1 cellular context compared by ENCODE assay signal in the genomic region with DNA sequence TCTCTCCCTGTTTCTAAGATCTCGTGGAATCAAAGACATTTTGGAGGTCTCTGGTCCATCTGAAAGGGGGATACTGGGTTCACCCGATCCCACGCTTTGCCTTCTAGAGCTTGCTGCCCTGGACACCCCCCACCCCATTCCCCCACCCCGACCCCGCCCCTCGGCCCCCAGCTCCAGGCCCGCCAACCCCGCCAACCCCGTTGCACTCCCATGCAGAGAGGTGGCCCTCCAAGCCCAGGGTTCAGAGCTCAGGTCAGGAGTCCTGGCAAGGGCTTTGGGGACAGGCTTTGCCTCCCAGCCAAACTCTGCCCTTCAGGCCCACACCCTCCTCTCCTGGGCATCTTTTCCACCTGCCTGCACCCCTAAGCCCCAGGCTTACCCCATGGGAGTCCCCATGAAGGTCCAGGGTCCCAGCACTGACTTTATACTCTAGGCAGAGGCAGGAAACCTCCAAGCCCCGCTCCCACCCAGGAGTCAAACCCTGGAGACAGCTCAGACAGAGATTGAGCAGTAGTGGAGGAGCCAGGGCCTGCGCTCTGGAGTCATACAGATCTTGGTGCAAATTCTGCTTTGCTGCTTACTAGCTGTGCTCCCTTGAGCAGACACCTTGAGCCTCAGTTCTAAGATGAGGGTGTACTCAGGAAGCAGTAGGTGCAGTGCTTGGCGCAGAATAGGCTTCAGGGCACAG.
TF ChIP-seq lines count a peak whose summit lies in the region.

No MANE protein-coding gene starts in this region.

TF ChIP-seq in GM23338, 12 proteins besides CTCF, POLR2A, EP300 and RAD21 (continued from another document):
- TF ChIP-seq, protein P1, sequence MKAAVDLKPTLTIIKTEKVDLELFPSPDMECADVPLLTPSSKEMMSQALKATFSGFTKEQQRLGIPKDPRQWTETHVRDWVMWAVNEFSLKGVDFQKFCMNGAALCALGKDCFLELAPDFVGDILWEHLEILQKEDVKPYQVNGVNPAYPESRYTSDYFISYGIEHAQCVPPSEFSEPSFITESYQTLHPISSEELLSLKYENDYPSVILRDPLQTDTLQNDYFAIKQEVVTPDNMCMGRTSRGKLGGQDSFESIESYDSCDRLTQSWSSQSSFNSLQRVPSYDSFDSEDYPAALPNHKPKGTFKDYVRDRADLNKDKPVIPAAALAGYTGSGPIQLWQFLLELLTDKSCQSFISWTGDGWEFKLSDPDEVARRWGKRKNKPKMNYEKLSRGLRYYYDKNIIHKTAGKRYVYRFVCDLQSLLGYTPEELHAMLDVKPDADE (IDR thresholded peaks at IDR 0.05) = no peak
- TF ChIP-seq STAT1 (IDR thresholded peaks at IDR 0.05; ENCODE audit: unreplicated experiment) (no peak), NANOG (IDR thresholded peaks at IDR 0.05; ENCODE audit: borderline replicate concordance) (no peak), EZH2 (IDR thresholded peaks at IDR 0.05; ENCODE audit: low read depth, unreplicated experiment) (no peak), JUNB (IDR thresholded peaks at IDR 0.05; ENCODE audit: unreplicated experiment) (no peak), ZNF331 (CRISPR knock-in tag; IDR thresholded peaks at IDR 0.05; ENCODE audit: low read depth) (no peak), EZH2phosphoT487 (IDR thresholded peaks at IDR 0.05; ENCODE audit: unreplicated experiment) (no peak), CREB1 (CRISPR knock-in tag; IDR thresholded peaks at IDR 0.05; ENCODE audit: low read depth) (no peak)
- TF ChIP-seq, protein P2, sequence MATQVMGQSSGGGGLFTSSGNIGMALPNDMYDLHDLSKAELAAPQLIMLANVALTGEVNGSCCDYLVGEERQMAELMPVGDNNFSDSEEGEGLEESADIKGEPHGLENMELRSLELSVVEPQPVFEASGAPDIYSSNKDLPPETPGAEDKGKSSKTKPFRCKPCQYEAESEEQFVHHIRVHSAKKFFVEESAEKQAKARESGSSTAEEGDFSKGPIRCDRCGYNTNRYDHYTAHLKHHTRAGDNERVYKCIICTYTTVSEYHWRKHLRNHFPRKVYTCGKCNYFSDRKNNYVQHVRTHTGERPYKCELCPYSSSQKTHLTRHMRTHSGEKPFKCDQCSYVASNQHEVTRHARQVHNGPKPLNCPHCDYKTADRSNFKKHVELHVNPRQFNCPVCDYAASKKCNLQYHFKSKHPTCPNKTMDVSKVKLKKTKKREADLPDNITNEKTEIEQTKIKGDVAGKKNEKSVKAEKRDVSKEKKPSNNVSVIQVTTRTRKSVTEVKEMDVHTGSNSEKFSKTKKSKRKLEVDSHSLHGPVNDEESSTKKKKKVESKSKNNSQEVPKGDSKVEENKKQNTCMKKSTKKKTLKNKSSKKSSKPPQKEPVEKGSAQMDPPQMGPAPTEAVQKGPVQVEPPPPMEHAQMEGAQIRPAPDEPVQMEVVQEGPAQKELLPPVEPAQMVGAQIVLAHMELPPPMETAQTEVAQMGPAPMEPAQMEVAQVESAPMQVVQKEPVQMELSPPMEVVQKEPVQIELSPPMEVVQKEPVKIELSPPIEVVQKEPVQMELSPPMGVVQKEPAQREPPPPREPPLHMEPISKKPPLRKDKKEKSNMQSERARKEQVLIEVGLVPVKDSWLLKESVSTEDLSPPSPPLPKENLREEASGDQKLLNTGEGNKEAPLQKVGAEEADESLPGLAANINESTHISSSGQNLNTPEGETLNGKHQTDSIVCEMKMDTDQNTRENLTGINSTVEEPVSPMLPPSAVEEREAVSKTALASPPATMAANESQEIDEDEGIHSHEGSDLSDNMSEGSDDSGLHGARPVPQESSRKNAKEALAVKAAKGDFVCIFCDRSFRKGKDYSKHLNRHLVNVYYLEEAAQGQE (IDR thresholded peaks at IDR 0.05; ENCODE audit: unreplicated experiment) = no peak
- TF ChIP-seq, protein P3, sequence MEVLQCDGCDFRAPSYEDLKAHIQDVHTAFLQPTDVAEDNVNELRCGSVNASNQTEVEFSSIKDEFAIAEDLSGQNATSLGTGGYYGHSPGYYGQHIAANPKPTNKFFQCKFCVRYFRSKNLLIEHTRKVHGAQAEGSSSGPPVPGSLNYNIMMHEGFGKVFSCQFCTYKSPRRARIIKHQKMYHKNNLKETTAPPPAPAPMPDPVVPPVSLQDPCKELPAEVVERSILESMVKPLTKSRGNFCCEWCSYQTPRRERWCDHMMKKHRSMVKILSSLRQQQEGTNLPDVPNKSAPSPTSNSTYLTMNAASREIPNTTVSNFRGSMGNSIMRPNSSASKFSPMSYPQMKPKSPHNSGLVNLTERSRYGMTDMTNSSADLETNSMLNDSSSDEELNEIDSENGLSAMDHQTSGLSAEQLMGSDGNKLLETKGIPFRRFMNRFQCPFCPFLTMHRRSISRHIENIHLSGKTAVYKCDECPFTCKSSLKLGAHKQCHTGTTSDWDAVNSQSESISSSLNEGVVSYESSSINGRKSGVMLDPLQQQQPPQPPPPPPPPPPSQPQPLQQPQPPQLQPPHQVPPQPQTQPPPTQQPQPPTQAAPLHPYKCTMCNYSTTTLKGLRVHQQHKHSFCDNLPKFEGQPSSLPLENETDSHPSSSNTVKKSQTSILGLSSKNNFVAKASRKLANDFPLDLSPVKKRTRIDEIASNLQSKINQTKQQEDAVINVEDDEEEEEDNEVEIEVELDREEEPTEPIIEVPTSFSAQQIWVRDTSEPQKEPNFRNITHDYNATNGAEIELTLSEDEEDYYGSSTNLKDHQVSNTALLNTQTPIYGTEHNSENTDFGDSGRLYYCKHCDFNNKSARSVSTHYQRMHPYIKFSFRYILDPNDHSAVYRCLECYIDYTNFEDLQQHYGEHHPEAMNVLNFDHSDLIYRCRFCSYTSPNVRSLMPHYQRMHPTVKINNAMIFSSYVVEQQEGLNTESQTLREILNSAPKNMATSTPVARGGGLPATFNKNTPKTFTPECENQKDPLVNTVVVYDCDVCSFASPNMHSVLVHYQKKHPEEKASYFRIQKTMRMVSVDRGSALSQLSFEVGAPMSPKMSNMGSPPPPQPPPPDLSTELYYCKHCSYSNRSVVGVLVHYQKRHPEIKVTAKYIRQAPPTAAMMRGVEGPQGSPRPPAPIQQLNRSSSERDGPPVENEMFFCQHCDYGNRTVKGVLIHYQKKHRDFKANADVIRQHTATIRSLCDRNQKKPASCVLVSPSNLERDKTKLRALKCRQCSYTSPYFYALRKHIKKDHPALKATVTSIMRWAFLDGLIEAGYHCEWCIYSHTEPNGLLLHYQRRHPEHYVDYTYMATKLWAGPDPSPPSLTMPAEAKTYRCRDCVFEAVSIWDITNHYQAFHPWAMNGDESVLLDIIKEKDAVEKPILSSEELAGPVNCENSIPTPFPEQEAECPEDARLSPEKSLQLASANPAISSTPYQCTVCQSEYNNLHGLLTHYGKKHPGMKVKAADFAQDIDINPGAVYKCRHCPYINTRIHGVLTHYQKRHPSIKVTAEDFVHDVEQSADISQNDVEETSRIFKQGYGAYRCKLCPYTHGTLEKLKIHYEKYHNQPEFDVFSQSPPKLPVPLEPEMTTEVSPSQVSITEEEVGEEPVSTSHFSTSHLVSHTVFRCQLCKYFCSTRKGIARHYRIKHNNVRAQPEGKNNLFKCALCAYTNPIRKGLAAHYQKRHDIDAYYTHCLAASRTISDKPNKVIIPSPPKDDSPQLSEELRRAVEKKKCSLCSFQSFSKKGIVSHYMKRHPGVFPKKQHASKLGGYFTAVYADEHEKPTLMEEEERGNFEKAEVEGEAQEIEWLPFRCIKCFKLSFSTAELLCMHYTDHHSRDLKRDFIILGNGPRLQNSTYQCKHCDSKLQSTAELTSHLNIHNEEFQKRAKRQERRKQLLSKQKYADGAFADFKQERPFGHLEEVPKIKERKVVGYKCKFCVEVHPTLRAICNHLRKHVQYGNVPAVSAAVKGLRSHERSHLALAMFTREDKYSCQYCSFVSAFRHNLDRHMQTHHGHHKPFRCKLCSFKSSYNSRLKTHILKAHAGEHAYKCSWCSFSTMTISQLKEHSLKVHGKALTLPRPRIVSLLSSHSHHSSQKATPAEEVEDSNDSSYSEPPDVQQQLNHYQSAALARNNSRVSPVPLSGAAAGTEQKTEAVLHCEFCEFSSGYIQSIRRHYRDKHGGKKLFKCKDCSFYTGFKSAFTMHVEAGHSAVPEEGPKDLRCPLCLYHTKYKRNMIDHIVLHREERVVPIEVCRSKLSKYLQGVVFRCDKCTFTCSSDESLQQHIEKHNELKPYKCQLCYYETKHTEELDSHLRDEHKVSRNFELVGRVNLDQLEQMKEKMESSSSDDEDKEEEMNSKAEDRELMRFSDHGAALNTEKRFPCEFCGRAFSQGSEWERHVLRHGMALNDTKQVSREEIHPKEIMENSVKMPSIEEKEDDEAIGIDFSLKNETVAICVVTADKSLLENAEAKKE (CRISPR knock-in tag; IDR thresholded peaks at IDR 0.05) = no peak
